In genomic region chr18:6821346-6821745, GRCh38 we compare ENCODE assay signal across 24 cellular contexts.
"Had no signal": no experiment of that assay in that cellular context is flagged by ENCODE, and none has a peak within 500 bp of the region (broad histone marks: within the 10 kb centered on the region; RNA-seq: fewer than 3 reads in every experiment).

No MANE protein-coding gene starts in this region.

- H3K4me3 ChIP-seq: ascending aorta had no signal

- ATAC-seq: activated CD8-positive, alpha-beta T cell treated with anti-CD3 and anti-CD28 coated beads, Interleukin-2, amount 10 ng/mL, durations not matched to agents 7 days and 5 days; activated naive CD4-positive, alpha-beta T cell treated with anti-CD3 and anti-CD28 coated beads, Interleukin-2, amount 50 U/mL, for 72 hours; activated naive CD8-positive, alpha-beta T cell treated with anti-CD3 and anti-CD28 coated beads, Interleukin-2, amount 50 U/mL, for 24 hours; T-helper 17 cell; WTC11 had no signal

- DNase-seq: activated CD4-positive, alpha-beta T cell treated with anti-CD3 and anti-CD28 coated beads for 48 hours; activated CD4-positive, alpha-beta T cell treated with anti-CD3 and anti-CD28 coated beads, Interleukin-2, amount 50 U/mL, for 4 hours; activated CD4-positive, CD25-positive, alpha-beta regulatory T cell treated with anti-CD3 and anti-CD28 coated beads, Interleukin-2, amount 50 U/mL, for 72 hours; activated CD8-positive, alpha-beta memory T cell treated with anti-CD3 and anti-CD28 coated beads, Interleukin-2, amount 50 U/mL, for 48 hours; activated CD8-positive, alpha-beta T cell treated with anti-CD3 and anti-CD28 coated beads, Interleukin-2, amount 10 ng/mL, durations not matched to agents 7 days and 5 days; activated effector memory CD4-positive, alpha-beta T cell treated with anti-CD3 and anti-CD28 coated beads, Interleukin-2, amount 50 U/mL, for 16 hours; activated naive CD4-positive, alpha-beta T cell treated with Interleukin-2 at 50 U/mL for 16 hours; activated naive CD8-positive, alpha-beta T cell treated with anti-CD3 and anti-CD28 coated beads, Interleukin-2, amount 50 U/mL, for 24 hours; activated T-cell treated with anti-CD3 and anti-CD28 coated beads, Interleukin-2, amount 50 U/mL, for 1 hour; amniotic stem cell; NCI-H1092; NCI-H1417; NCI-H1930; NCI-H2171; NCI-H345; NCI-H510A; NCI-H526 treated with DMSO at 0.1 percent for 48 hours; NCI-H82; SIG-M5; T-helper 17 cell; T-helper 9 cell had no signal
